In the genomic region with DNA sequence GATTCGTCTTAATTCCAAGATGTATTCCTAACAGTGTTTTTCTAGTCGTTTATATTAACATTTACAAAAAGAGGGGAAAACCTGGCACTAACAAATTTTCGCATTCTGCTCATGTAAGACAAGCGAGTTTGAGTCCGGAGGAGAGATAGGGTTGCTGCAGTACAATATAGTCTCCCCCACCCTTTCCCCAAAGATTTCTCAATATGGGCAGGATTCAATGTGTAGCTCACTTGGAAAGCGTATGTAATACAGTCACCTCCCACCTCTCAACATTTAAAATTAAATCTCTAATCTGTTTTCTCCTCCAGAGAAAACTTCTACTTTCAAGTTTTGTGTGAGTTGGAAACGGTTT, we compare ENCODE assay signal across 8 cellular contexts. TPM values are rescaled to one million over a fixed set of nuclear protein-coding genes. Genes with fewer than 3 reads are reported as not detected.
DNase-seq lines count a peak whose midpoint lies in the region; ATAC-seq, FAIRE-seq and TF ChIP-seq lines count a peak whose summit lies in the region.

No MANE protein-coding gene starts in this region.

- POLR2A ChIA-PET in HepG2 (lab: Yijun Ruan, JAX), result interaction anchor here (0.7 to 3.6 kb wide), 16 partner anchors 8 to 385 kb away, joined by 3 to 21 read pairs (median 7); a partner anchor contains a TSS

- peak overlapping the region; percentile 92 for H3K4me2 ChIP-seq in HepG2 (ENCODE audit: low read depth, low read length)

- under 1% methylated on average over 7 of the region's 7 CpGs for WGBS in HepG2 (ENCODE audit: low lambda C conversion rate)
- WGBS in thyroid gland, 2 donors, result 6% methylated on average over 7 of the region's 7 CpGs

- H3K27me3 ChIP-seq in HepG2 (ENCODE audit: control insufficient read depth in 1 of 2, insufficient read depth in 2 of 2, low read length in 2 of 2), result no peaks in the 10 kb centered on the region; a peak in 1 of 5 replicates
- H3K27me3 ChIP-seq in thyroid gland, result no peaks in the 10 kb centered on the region

- H3K27ac ChIP-seq in HepG2 (ENCODE audit: extremely low read length, insufficient read depth, low read length), result peak overlapping the region; percentile 86
- H3K27ac ChIP-seq in thyroid gland, result peak overlapping the region; percentile 74 to 92 (median 88)

- H4K20me1 ChIP-seq in HepG2 (ENCODE audit: insufficient read depth, low read length), result peaks cover 30% of the 10 kb centered on the region

- intact Hi-C loops in HepG2 (cut with micrococcal nuclease; ENCODE audit: unreplicated experiment) (loop anchor here (5.0 kb wide), 1 partner anchor 187 kb away; no protein-coding TSS in a partner anchor), thyroid gland (cut with DNase I) (no loop called here)

- H3K4me1 ChIP-seq in HepG2 (ENCODE audit: insufficient read depth, low read length) (peaks cover 46% of the 10 kb centered on the region), thyroid gland (no peaks in the 10 kb centered on the region)

- TF ChIP-seq CTCF in HepG2 (CRISPR knock-in tag; IDR thresholded peaks at IDR 0.05), result no peak
- TF ChIP-seq CTCF in thyroid gland (IDR thresholded peaks at IDR 0.05), result no peak

- CTCF ChIA-PET in HepG2 (lab: Yijun Ruan, JAX; ENCODE audit: low intra/inter-chr PET ratio, low total read pairs), result no interaction called here

- TF ChIP-seq EP300 in HepG2 (IDR thresholded peaks at IDR 0.05; ENCODE audit: low read depth in 2 of 2, low read length in 2 of 2) (no peak), HepG2 (CRISPR knock-in tag; IDR thresholded peaks at IDR 0.05; ENCODE audit: borderline replicate concordance) (no peak)

- in situ Hi-C loops in HepG2 (cut with HindIII; ENCODE audit: extremely low pct_ligation_motif_present, low pct_unique_long_range_greater_than_20kb), result loop anchor here (10.0 kb wide), 1 partner anchor 169 kb away; no protein-coding TSS in a partner anchor

- BruUV-seq in HepG2 (replicated peaks; lab: Mats Ljungman, UMichigan), result no TSS peak

- TF ChIP-seq POLR2A in HepG2 (IDR thresholded peaks at IDR 0.05; ENCODE audit: insufficient read depth in 1 of 2, low read depth in 2 of 2, low read length in 2 of 2), result no peak
- TF ChIP-seq POLR2A in thyroid gland (IDR thresholded peaks at IDR 0.05), result no peak

- no peaks in the 10 kb centered on the region for H3K9me3 ChIP-seq in HepG2 (ENCODE audit: low read length)
- H3K9me3 ChIP-seq in thyroid gland, result no peaks in the 10 kb centered on the region

- DNase-seq in GM03348 (ENCODE audit: low spot score) (peak; percentile 39), NOMO-1 treated with DMSO at 0.1 percent for 48 hours (lab: John Stamatoyannopoulos, UW; ENCODE audit: unreplicated experiment) (peak; percentile 64), cerebellar cortex (ENCODE audit: low spot score) (peak; percentile 7), HepG2 (ENCODE audit: low spot score) (peak; percentile 39), thyroid gland (no peak), D341Med (ENCODE audit: low spot score) (no peak), anterior cingulate cortex (lab: John Stamatoyannopoulos, UW) (no peak), retina (no peak)

- no peak for TF ChIP-seq RAD21 in HepG2 (CRISPR knock-in tag; IDR thresholded peaks at IDR 0.05)

- H3K9ac ChIP-seq in HepG2 (ENCODE audit: insufficient read depth, low read depth, low read length), result peak overlapping the region; percentile 99

- FAIRE-seq in HepG2 (lab: Jason Lieb, UNC), result no peak

- peaks cover 63% of the 10 kb centered on the region for H3K79me2 ChIP-seq in HepG2 (ENCODE audit: insufficient read depth, low read length)

- H3K4me3 ChIP-seq in HepG2 (replicated peaks in 1 of 3; ENCODE audit: insufficient read depth in 1 of 3, low read depth in 2 of 3, low read length in 3 of 3), result peak overlapping the region; percentile 73 to 92 (median 83)
- H3K4me3 ChIP-seq in thyroid gland (replicated peaks in 1 of 3), result peak overlapping the region in 2 of 3 donors; percentile 34 to 41

- H3K36me3 ChIP-seq in HepG2 (replicated peaks in 1 of 2; ENCODE audit: control insufficient read depth in 1 of 2, insufficient read depth in 2 of 2, low read length in 2 of 2) (peaks cover 8 to 12% of the 10 kb centered on the region in 2 experiments; a peak in 4 of 5 replicates), thyroid gland (no peaks in the 10 kb centered on the region)

- peak; percentile 66 for ATAC-seq in HepG2

- H2AFZ ChIP-seq in HepG2 (ENCODE audit: low read length), result no peak overlapping the region

TF ChIP-seq in HepG2, 621 proteins besides CTCF, POLR2A, EP300 and RAD21 (continues in another document):
- TF ChIP-seq SP140L (CRISPR knock-in tag; IDR thresholded peaks at IDR 0.05; ENCODE audit: borderline replicate concordance), result no peak
- TF ChIP-seq, protein P1, sequence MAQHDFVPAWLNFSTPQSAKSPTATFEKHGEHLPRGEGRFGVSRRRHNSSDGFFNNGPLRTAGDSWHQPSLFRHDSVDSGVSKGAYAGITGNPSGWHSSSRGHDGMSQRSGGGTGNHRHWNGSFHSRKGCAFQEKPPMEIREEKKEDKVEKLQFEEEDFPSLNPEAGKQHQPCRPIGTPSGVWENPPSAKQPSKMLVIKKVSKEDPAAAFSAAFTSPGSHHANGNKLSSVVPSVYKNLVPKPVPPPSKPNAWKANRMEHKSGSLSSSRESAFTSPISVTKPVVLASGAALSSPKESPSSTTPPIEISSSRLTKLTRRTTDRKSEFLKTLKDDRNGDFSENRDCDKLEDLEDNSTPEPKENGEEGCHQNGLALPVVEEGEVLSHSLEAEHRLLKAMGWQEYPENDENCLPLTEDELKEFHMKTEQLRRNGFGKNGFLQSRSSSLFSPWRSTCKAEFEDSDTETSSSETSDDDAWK (CRISPR knock-in tag; IDR thresholded peaks at IDR 0.05), result no peak
- TF ChIP-seq ZNF670 (CRISPR knock-in tag; IDR thresholded peaks at IDR 0.05; ENCODE audit: borderline replicate concordance), result no peak
- TF ChIP-seq CEBPB (IDR thresholded peaks at IDR 0.05; ENCODE audit: borderline replicate concordance, low read depth, low read length), result peak; percentile 18; the same call in 1 of the 2 replicates
- TF ChIP-seq ZNF510 (CRISPR knock-in tag; IDR thresholded peaks at IDR 0.05; ENCODE audit: low read depth), result 0 out of 2 replicates have a peak, but pooled peaks have one; percentile 42
- 0 out of 2 replicates have a peak, but pooled peaks have one; percentile 15 for TF ChIP-seq SMYD3 (CRISPR knock-in tag; IDR thresholded peaks at IDR 0.05)
- no peak for TF ChIP-seq KLF11 (CRISPR knock-in tag; IDR thresholded peaks at IDR 0.05)
- peak; percentile 0; the same call in 1 of the 2 replicates for TF ChIP-seq ZNF33A (CRISPR knock-in tag; IDR thresholded peaks at IDR 0.05; ENCODE audit: borderline replicate concordance)
- no peak for TF ChIP-seq HOXA5 (CRISPR knock-in tag; IDR thresholded peaks at IDR 0.05)
- TF ChIP-seq, protein P2, sequence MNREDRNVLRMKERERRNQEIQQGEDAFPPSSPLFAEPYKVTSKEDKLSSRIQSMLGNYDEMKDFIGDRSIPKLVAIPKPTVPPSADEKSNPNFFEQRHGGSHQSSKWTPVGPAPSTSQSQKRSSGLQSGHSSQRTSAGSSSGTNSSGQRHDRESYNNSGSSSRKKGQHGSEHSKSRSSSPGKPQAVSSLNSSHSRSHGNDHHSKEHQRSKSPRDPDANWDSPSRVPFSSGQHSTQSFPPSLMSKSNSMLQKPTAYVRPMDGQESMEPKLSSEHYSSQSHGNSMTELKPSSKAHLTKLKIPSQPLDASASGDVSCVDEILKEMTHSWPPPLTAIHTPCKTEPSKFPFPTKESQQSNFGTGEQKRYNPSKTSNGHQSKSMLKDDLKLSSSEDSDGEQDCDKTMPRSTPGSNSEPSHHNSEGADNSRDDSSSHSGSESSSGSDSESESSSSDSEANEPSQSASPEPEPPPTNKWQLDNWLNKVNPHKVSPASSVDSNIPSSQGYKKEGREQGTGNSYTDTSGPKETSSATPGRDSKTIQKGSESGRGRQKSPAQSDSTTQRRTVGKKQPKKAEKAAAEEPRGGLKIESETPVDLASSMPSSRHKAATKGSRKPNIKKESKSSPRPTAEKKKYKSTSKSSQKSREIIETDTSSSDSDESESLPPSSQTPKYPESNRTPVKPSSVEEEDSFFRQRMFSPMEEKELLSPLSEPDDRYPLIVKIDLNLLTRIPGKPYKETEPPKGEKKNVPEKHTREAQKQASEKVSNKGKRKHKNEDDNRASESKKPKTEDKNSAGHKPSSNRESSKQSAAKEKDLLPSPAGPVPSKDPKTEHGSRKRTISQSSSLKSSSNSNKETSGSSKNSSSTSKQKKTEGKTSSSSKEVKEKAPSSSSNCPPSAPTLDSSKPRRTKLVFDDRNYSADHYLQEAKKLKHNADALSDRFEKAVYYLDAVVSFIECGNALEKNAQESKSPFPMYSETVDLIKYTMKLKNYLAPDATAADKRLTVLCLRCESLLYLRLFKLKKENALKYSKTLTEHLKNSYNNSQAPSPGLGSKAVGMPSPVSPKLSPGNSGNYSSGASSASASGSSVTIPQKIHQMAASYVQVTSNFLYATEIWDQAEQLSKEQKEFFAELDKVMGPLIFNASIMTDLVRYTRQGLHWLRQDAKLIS (CRISPR knock-in tag; IDR thresholded peaks at IDR 0.05), result 0 out of 2 replicates have a peak, but pooled peaks have one; percentile 57
- no peak for TF ChIP-seq ZNF761 (CRISPR knock-in tag; conservative IDR thresholded peaks at IDR 0.05)

RNA-seq across cellular contexts. Expression of a gene that starts 57.9 kb away (rescaled TPM):
- total RNA-seq in HepG2 (2016; rRNA removed; fragmentation: Illumina TruSeq; extraction: Trizol), result 48.7 and 84.6 TPM in 2 replicates
- total RNA-seq in HepG2 (2016; cell fraction: cytosol; rRNA removed; fragmentation: Illumina TruSeq; extraction: Trizol; ENCODE audit: low read depth), result 22.7 and 23.9 TPM in 2 replicates
- 58.0 and 83.6 TPM in 2 replicates for total RNA-seq in HepG2 (2016; cell fraction: insoluble cytoplasmic fraction; rRNA removed; fragmentation: Illumina TruSeq; extraction: Trizol)
- total RNA-seq in HepG2 (2016; cell fraction: membrane; rRNA removed; fragmentation: Illumina TruSeq; extraction: Trizol), result 35.7 and 38.1 TPM in 2 replicates
- total RNA-seq in HepG2 (2016; cell fraction: nucleus; rRNA removed; fragmentation: Illumina TruSeq; extraction: Trizol), result 32.8 and 34.1 TPM in 2 replicates
- 4.2 and 6.4 TPM in 2 replicates for polyA plus RNA-seq in HepG2 (2011; rRNA removed)
- 2.9 and 4.7 TPM in 2 replicates for polyA plus RNA-seq in HepG2 (2011; cell fraction: cytosol; rRNA removed)
- polyA plus RNA-seq in HepG2 (2011; cell fraction: nucleus; rRNA removed), result 1.4 and 2.2 TPM in 2 replicates
- polyA plus RNA-seq in HepG2 (2012), result 21.0 and 28.1 TPM in 2 replicates
- polyA plus RNA-seq in HepG2 (2016; cell fraction: cytosol; fragmentation: Illumina TruSeq; extraction: Trizol; ENCODE audit: low read depth), result 25.4 and 39.7 TPM in 2 replicates
- 89.7 and 91.9 TPM in 2 replicates for polyA plus RNA-seq in HepG2 (2016; cell fraction: insoluble cytoplasmic fraction; fragmentation: Illumina TruSeq; extraction: Trizol; ENCODE audit: low read depth)
- 36.2 and 40.4 TPM in 2 replicates for polyA plus RNA-seq in HepG2 (2016; cell fraction: membrane; fragmentation: Illumina TruSeq; extraction: Trizol; ENCODE audit: low read depth)
- polyA plus RNA-seq in HepG2 (2016; cell fraction: nucleus; fragmentation: Illumina TruSeq; extraction: Trizol; ENCODE audit: insufficient read depth, low read depth), result 38.0 and 40.1 TPM in 2 replicates
- polyA minus RNA-seq in HepG2 (2011; rRNA and poly(A)+ RNA removed; ENCODE audit: low replicate concordance), result 6.4 and 8.1 TPM in 2 replicates
- polyA minus RNA-seq in HepG2 (2011; cell fraction: cytosol; rRNA and poly(A)+ RNA removed), result 5.3 and 6.2 TPM in 2 replicates
- 8.4 and 9.8 TPM in 2 replicates for polyA minus RNA-seq in HepG2 (2011; cell fraction: nucleus; rRNA and poly(A)+ RNA removed)
- total RNA-seq in thyroid gland, result 10 to 100 TPM in 3 of 4 donors, 1 to 10 TPM in 1; 7.7 to 15.0 (median 12.9) TPM

Comparison
In these comparisons a context has a peak if more than half of its experiments do, and no peak if none do; other contexts are left out.
1. DNase-seq: peak in GM03348 (single experiment), NOMO-1 treated with DMSO at 0.1 percent for 48 hours (single experiment), cerebellar cortex (single experiment) and HepG2 (single experiment); none in thyroid gland (0 of 2), D341Med (single experiment), anterior cingulate cortex (0 of 58) and retina (single experiment).